Comparison of ENCODE assay signal across 23 cellular contexts in the genomic region with DNA sequence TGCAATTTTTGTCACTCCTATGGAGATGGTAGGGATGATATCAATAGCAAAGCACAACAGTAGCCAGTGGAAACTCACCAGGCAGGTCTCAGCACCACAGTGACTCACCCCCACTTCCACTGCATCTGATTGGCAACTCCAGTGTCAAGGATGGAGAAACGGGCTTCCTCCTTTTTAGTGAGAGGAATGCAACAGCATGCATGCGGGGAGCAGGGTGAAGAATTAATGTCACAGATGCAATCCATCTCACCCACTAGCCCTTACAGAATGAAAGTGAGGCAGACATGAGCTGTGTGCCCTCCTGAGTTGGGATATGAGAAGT.
DNase-seq lines count a peak whose midpoint lies in the region; ATAC-seq and TF ChIP-seq lines count a peak whose summit lies in the region.
"Had no signal": no experiment of that assay in that cellular context is flagged by ENCODE, and none has a peak within 500 bp of the region (broad histone marks: within the 10 kb centered on the region; RNA-seq: fewer than 3 reads in every experiment).

No MANE protein-coding gene starts in this region.

- H3K4me1 ChIP-seq in right cardiac atrium (ENCODE audit: control insufficient read depth, insufficient read depth, low read length) = no peaks in the 10 kb centered on the region
- H3K4me1 ChIP-seq: colonic mucosa, sigmoid colon, SJSA1 had no signal

- DNase-seq in activated naive CD4-positive, alpha-beta T cell treated with anti-CD3 and anti-CD28 coated beads for 36 hours = no peak
- DNase-seq in activated naive CD4-positive, alpha-beta T cell treated with anti-CD3 and anti-CD28 coated beads, Interleukin-2, amount 50 U/mL, for 16 hours = no peak
- DNase-seq in T-helper 2 cell treated with Interferon-gamma antibody and Interleukin-4, amounts not matched to agents 5 μg/mL and 100 μg/mL, for 36 hours (ENCODE audit: low spot score) = peak; percentile 47
- peak; percentile 37 for DNase-seq in choroid plexus epithelial cell (ENCODE audit: low read depth)
- no peak for DNase-seq in right cardiac atrium
- DNase-seq in activated CD4-positive, CD25-positive, alpha-beta regulatory T cell treated with anti-CD3 and anti-CD28 coated beads, Interleukin-2, amount 50 U/mL, for 72 hours = no peak
- no peak for DNase-seq in GM13976 (ENCODE audit: low spot score)
- DNase-seq: ACHN; activated B cell treated with CpG ODN at 0.5 μM for 24 hours; activated CD8-positive, alpha-beta memory T cell treated with anti-CD3 and anti-CD28 coated beads, Interleukin-2, amount 50 U/mL, for 4 hours; C1 segment of cervical spinal cord; colonic mucosa; glutamatergic neuron; KBM-7; NCI-H1930; sigmoid colon had no signal

- no peaks in the 10 kb centered on the region for H3K27me3 ChIP-seq in right cardiac atrium (ENCODE audit: control insufficient read depth, insufficient read depth)
- H3K27me3 ChIP-seq: colonic mucosa, sigmoid colon, SJSA1 had no signal

- no peaks in the 10 kb centered on the region for H3K9me3 ChIP-seq in right cardiac atrium (ENCODE audit: control insufficient read depth, low read length)
- H3K9me3 ChIP-seq: colonic mucosa, sigmoid colon, SJSA1, thoracic aorta had no signal

- WGBS in right cardiac atrium = 31% methylated on average over 2 of the region's 2 CpGs

- no peaks in the 10 kb centered on the region for H3K9me3 Mint-ChIP-seq in activated naive CD4-positive, alpha-beta T cell treated with anti-CD3 and anti-CD28 coated beads for 36 hours
- H3K9me3 Mint-ChIP-seq in T-helper 2 cell treated with Interferon-gamma antibody and Interleukin-4, amounts not matched to agents 5 μg/mL and 100 μg/mL, for 36 hours = peaks cover 16% of the 10 kb centered on the region
- H3K9me3 Mint-ChIP-seq in stimulated activated naive CD8-positive, alpha-beta T cell treated with anti-CD3 and anti-CD28 coated beads, Interleukin-15, Interleukin-2, amounts not matched to agents 100 ng/mL and 50 ng/mL, for 24 hours = peaks cover 8% of the 10 kb centered on the region
- H3K9me3 Mint-ChIP-seq: activated B cell treated with CpG ODN at 0.5 μM for 24 hours, mesothelial cell of epicardium, nephron had no signal

- H3K4me3 Mint-ChIP-seq in activated naive CD4-positive, alpha-beta T cell treated with anti-CD3 and anti-CD28 coated beads for 36 hours = no peak overlapping the region
- H3K4me3 Mint-ChIP-seq in T-helper 2 cell treated with Interferon-gamma antibody and Interleukin-4, amounts not matched to agents 5 μg/mL and 100 μg/mL, for 36 hours = peak overlapping the region; percentile 65
- H3K4me3 Mint-ChIP-seq in stimulated activated naive CD8-positive, alpha-beta T cell treated with anti-CD3 and anti-CD28 coated beads, Interleukin-15, Interleukin-2, amounts not matched to agents 100 ng/mL and 50 ng/mL, for 24 hours = no peak overlapping the region
- H3K4me3 Mint-ChIP-seq: activated B cell treated with CpG ODN at 0.5 μM for 24 hours, brain, mesothelial cell of epicardium, nephron had no signal

- H3K4me3 ChIP-seq in choroid plexus epithelial cell (ENCODE audit: low read depth, low read length) = no peak overlapping the region
- H3K4me3 ChIP-seq in right cardiac atrium (ENCODE audit: low read length) = no peak overlapping the region
- H3K4me3 ChIP-seq: colonic mucosa, sigmoid colon, SJSA1, thoracic aorta had no signal

- peaks cover 11% of the 10 kb centered on the region for H3K27me3 Mint-ChIP-seq in activated naive CD4-positive, alpha-beta T cell treated with anti-CD3 and anti-CD28 coated beads for 36 hours (ENCODE audit: low read depth)
- H3K27me3 Mint-ChIP-seq in T-helper 2 cell treated with Interferon-gamma antibody and Interleukin-4, amounts not matched to agents 5 μg/mL and 100 μg/mL, for 36 hours (ENCODE audit: low read depth) = no peaks in the 10 kb centered on the region
- peaks cover 10% of the 10 kb centered on the region for H3K27me3 Mint-ChIP-seq in stimulated activated naive CD8-positive, alpha-beta T cell treated with anti-CD3 and anti-CD28 coated beads, Interleukin-15, Interleukin-2, amounts not matched to agents 100 ng/mL and 50 ng/mL, for 24 hours

- peaks cover 55% of the 10 kb centered on the region for H3K4me1 Mint-ChIP-seq in activated naive CD4-positive, alpha-beta T cell treated with anti-CD3 and anti-CD28 coated beads for 36 hours (ENCODE audit: low read depth)
- H3K4me1 Mint-ChIP-seq in T-helper 2 cell treated with Interferon-gamma antibody and Interleukin-4, amounts not matched to agents 5 μg/mL and 100 μg/mL, for 36 hours (ENCODE audit: low read depth) = peaks cover 64% of the 10 kb centered on the region
- peaks cover 40% of the 10 kb centered on the region for H3K4me1 Mint-ChIP-seq in stimulated activated naive CD8-positive, alpha-beta T cell treated with anti-CD3 and anti-CD28 coated beads, Interleukin-15, Interleukin-2, amounts not matched to agents 100 ng/mL and 50 ng/mL, for 24 hours (ENCODE audit: low read depth)
- H3K4me1 Mint-ChIP-seq: activated B cell treated with CpG ODN at 0.5 μM for 24 hours, nephron had no signal

- in situ Hi-C loops in GM13976 (cut with MboI; ENCODE audit: low sequenced_read_pairs, unreplicated experiment) = no loop called here

- CTCF ChIA-PET in activated naive CD4-positive, alpha-beta T cell treated with anti-CD3 and anti-CD28 coated beads for 36 hours (lab: Charles Lee) = no interaction called here

- TF ChIP-seq CTCF in choroid plexus epithelial cell (conservative IDR thresholded peaks at IDR 0.05; ENCODE audit: low read depth, low read length) (no peak), GM13976 (IDR thresholded peaks at IDR 0.05; ENCODE audit: borderline replicate concordance, control extremely low read depth, extremely low read depth, insufficient read depth, missing control alignments) (no peak)

- no peak for ATAC-seq in right cardiac atrium

- H3K36me3 Mint-ChIP-seq in activated naive CD4-positive, alpha-beta T cell treated with anti-CD3 and anti-CD28 coated beads for 36 hours (ENCODE audit: low read depth) = no peaks in the 10 kb centered on the region
- peaks cover 7% of the 10 kb centered on the region for H3K36me3 Mint-ChIP-seq in T-helper 2 cell treated with Interferon-gamma antibody and Interleukin-4, amounts not matched to agents 5 μg/mL and 100 μg/mL, for 36 hours (ENCODE audit: low read depth)
- peaks cover 4% of the 10 kb centered on the region for H3K36me3 Mint-ChIP-seq in stimulated activated naive CD8-positive, alpha-beta T cell treated with anti-CD3 and anti-CD28 coated beads, Interleukin-15, Interleukin-2, amounts not matched to agents 100 ng/mL and 50 ng/mL, for 24 hours (ENCODE audit: low read depth)
- H3K36me3 Mint-ChIP-seq: brain, mesothelial cell of epicardium had no signal

- H3K27ac ChIP-seq in right cardiac atrium (ENCODE audit: low read length) = no peak overlapping the region
- H3K27ac ChIP-seq: colonic mucosa, HL-60, sigmoid colon, SJSA1, thoracic aorta had no signal

- peak overlapping the region; percentile 82 for H3K27ac Mint-ChIP-seq in activated naive CD4-positive, alpha-beta T cell treated with anti-CD3 and anti-CD28 coated beads for 36 hours
- H3K27ac Mint-ChIP-seq in T-helper 2 cell treated with Interferon-gamma antibody and Interleukin-4, amounts not matched to agents 5 μg/mL and 100 μg/mL, for 36 hours = peak overlapping the region; percentile 97
- H3K27ac Mint-ChIP-seq in stimulated activated naive CD8-positive, alpha-beta T cell treated with anti-CD3 and anti-CD28 coated beads, Interleukin-15, Interleukin-2, amounts not matched to agents 100 ng/mL and 50 ng/mL, for 24 hours = peak overlapping the region; percentile 96
- H3K27ac Mint-ChIP-seq: activated B cell treated with CpG ODN at 0.5 μM for 24 hours, brain, mesothelial cell of epicardium, nephron had no signal

- intact Hi-C loops in activated naive CD4-positive, alpha-beta T cell treated with anti-CD3 and anti-CD28 coated beads for 36 hours (cut with micrococcal nuclease) = loop anchor here (2.0 to 10.0 kb wide), 6 partner anchors 15 to 1935 kb away; partner anchors contain the start of gene IL21R
- intact Hi-C loops in right cardiac atrium (cut with DNase I) = no loop called here

Comparison
In these comparisons a context has a peak if more than half of its experiments do, and no peak if none do; other contexts are left out.
1. DNase-seq: peak in T-helper 2 cell treated with Interferon-gamma antibody and Interleukin-4, amounts not matched to agents 5 μg/mL and 100 μg/mL, for 36 hours (single experiment) and choroid plexus epithelial cell (single experiment); none in activated naive CD4-positive, alpha-beta T cell treated with anti-CD3 and anti-CD28 coated beads for 36 hours (single experiment), activated naive CD4-positive, alpha-beta T cell treated with anti-CD3 and anti-CD28 coated beads, Interleukin-2, amount 50 U/mL, for 16 hours (single experiment), right cardiac atrium (0 of 3), activated CD4-positive, CD25-positive, alpha-beta regulatory T cell treated with anti-CD3 and anti-CD28 coated beads, Interleukin-2, amount 50 U/mL, for 72 hours (single experiment) and GM13976 (single experiment).
2. Peak in every context shown above with its lines, with median percentiles within 50 percentile points of each other: H3K27ac Mint-ChIP-seq.